In genomic region chr10:5070648-5071410, GRCh38 we compare ENCODE assay signal across 12 cellular contexts. TPM values are rescaled to one million over a fixed set of nuclear protein-coding genes. Genes with fewer than 3 reads are reported as not detected.
DNase-seq lines count a peak whose midpoint lies in the region; ATAC-seq and TF ChIP-seq lines count a peak whose summit lies in the region.
"Had no signal": no experiment of that assay in that cellular context is flagged by ENCODE, and none has a peak within 500 bp of the region (broad histone marks: within the 10 kb centered on the region; RNA-seq: fewer than 3 reads in every experiment).

No MANE protein-coding gene starts in this region.

- H3K27ac ChIP-seq in 22Rv1 (peak overlapping the region; percentile 47; the same call in 1 of the 2 replicates), VCaP (peak overlapping the region; percentile 80), osteoblast (ENCODE audit: low read depth, low read length) (peak overlapping the region; percentile 87)

- in situ Hi-C loops in ACHN (cut with HindIII; ENCODE audit: low pct_ligation_motif_present, low pct_unique_long_range_greater_than_20kb, low sequenced_read_pairs) = no loop called here

- TF ChIP-seq CTCF in 22Rv1 (IDR thresholded peaks at IDR 0.05) = no peak
- TF ChIP-seq CTCF in VCaP (conservative IDR thresholded peaks at IDR 0.05) = no peak
- no peak for TF ChIP-seq CTCF in fibroblast of villous mesenchyme (IDR thresholded peaks at IDR 0.05; ENCODE audit: insufficient read depth, low read depth, low read length)
- TF ChIP-seq CTCF in osteoblast (IDR thresholded peaks at IDR 0.05; ENCODE audit: extremely low read depth, low read depth, low read length) = no peak

- H2AFZ ChIP-seq in osteoblast (ENCODE audit: low read length) = peak overlapping the region; percentile 52

- H3K4me3 ChIP-seq in fibroblast of villous mesenchyme (ENCODE audit: low read depth, low read length) (no peak overlapping the region), osteoblast (ENCODE audit: insufficient read depth, low read length) (peak overlapping the region; percentile 34)
- H3K4me3 ChIP-seq: GM12878 had no signal

- no peak for ATAC-seq in GM21786 (IDR thresholded peaks at IDR 0.05; ENCODE audit: unreplicated experiment)
- ATAC-seq in GM21367 (IDR thresholded peaks at IDR 0.05; ENCODE audit: unreplicated experiment) = no peak
- ATAC-seq: GM12878 had no signal

- no peaks in the 10 kb centered on the region for H4K20me1 ChIP-seq in osteoblast (ENCODE audit: insufficient read depth, low read length)

- DNase-seq in fibroblast of villous mesenchyme (ENCODE audit: low read depth) = peak; percentile 48
- no peak for DNase-seq in osteoblast (ENCODE audit: insufficient read length, low spot score, missing footprints)
- DNase-seq in ACHN = no peak
- no peak for DNase-seq in stimulated activated CD8-positive, alpha-beta memory T cell treated with anti-CD3 and anti-CD28 coated beads, Interleukin-4, amount 100 ng/mL, for 48 hours
- DNase-seq: stimulated activated CD4-positive, alpha-beta T cell treated with anti-CD3 and anti-CD28 coated beads, Interleukin-1b, Interleukin-23, amount 100 ng/mL, for 48 hours had no signal

- H3K79me2 ChIP-seq in osteoblast (ENCODE audit: insufficient read depth, low read length) = no peaks in the 10 kb centered on the region

- H3K4me1 ChIP-seq in osteoblast (ENCODE audit: insufficient read depth, low read length) = peaks cover 20% of the 10 kb centered on the region

- H3K4me2 ChIP-seq in osteoblast (ENCODE audit: insufficient read depth, low read length) = peak overlapping the region; percentile 65

- no peaks in the 10 kb centered on the region for H3K27me3 ChIP-seq in osteoblast (ENCODE audit: insufficient read depth, low read length)
- H3K27me3 ChIP-seq: brain microvascular endothelial cell had no signal

- H3K36me3 ChIP-seq in osteoblast (ENCODE audit: insufficient read depth, low read length) = no peaks in the 10 kb centered on the region
- H3K36me3 ChIP-seq: brain microvascular endothelial cell had no signal

- no peaks in the 10 kb centered on the region for H3K9me3 ChIP-seq in osteoblast (ENCODE audit: low read depth, low read length)

RNA-seq across cellular contexts. Expression of gene AKR1C3, which starts 23.4 kb away (rescaled TPM):
- total RNA-seq in fibroblast of villous mesenchyme = 5.8 and 16.4 TPM in 2 replicates
- 207 and 238 TPM in 2 replicates for total RNA-seq in osteoblast
- total RNA-seq: activated CD8-positive, alpha-beta memory T cell treated with anti-CD3 and anti-CD28 coated beads for 36 hours had no signal

Comparison
In these comparisons a context has a peak if more than half of its experiments do, and no peak if none do; other contexts are left out.
1. RNA of gene AKR1C3, which starts 23.4 kb away (total RNA-seq): 207 to 238 TPM in osteoblast; 5.8 to 16.4 TPM in fibroblast of villous mesenchyme; every median in the first group is over 10 times any median in the second.
2. Peak in every context shown above with its lines, with median percentiles within 50 percentile points of each other: H3K27ac ChIP-seq.